Comparison of ENCODE assay signal across 8 cellular contexts in the genomic region with DNA sequence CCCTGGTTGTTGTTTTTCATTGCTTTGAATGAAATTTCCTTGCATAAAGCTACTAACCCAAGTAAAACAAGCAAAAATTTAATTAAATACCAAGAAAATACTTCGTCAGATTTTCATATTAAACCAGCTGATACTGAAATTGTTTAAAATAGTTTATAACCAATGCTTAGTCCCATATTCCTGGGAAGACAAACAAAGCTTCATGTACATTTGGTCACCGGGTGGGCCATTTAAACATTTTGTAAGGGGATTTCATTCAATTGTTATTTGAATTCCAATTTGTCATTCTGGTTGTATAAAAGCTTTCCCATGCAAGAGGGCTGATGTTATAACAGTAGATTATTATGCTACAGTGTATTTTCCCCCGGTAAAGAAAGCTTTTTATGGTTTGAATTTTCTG. TPM values are rescaled to one million over a fixed set of nuclear protein-coding genes. Genes with fewer than 3 reads are reported as not detected.
DNase-seq lines count a peak whose midpoint lies in the region; ATAC-seq and TF ChIP-seq lines count a peak whose summit lies in the region.

No MANE protein-coding gene starts in this region.

- peak overlapping the region; percentile 97 for H3K4me3 Mint-ChIP-seq in activated CD4-positive, alpha-beta T cell treated with anti-CD3 and anti-CD28 coated beads for 36 hours
- peak overlapping the region; percentile 98 for H3K4me3 Mint-ChIP-seq in WTC11
- H3K4me3 Mint-ChIP-seq in glutamatergic neuron (ENCODE audit: unreplicated experiment): peak overlapping the region; percentile 95
- peak overlapping the region; percentile 95 for H3K4me3 Mint-ChIP-seq in stimulated activated effector memory CD8-positive, alpha-beta T cell treated with anti-CD3 and anti-CD28 coated beads, Interleukin-12 subunit alpha, Interleukin-12 subunit beta, amount 100 ng/mL, for 72 hours

- TF ChIP-seq CTCF in WTC11 (IDR thresholded peaks at IDR 0.05) (no peak), glutamatergic neuron (IDR thresholded peaks at IDR 0.05; ENCODE audit: partially characterized antibody, unreplicated experiment) (no peak)

- H3K9me3 Mint-ChIP-seq in activated CD4-positive, alpha-beta T cell treated with anti-CD3 and anti-CD28 coated beads for 36 hours (ENCODE audit: low read depth): no peaks in the 10 kb centered on the region
- H3K9me3 Mint-ChIP-seq in WTC11 (no peaks in the 10 kb centered on the region), glutamatergic neuron (ENCODE audit: unreplicated experiment) (peaks cover 2% of the 10 kb centered on the region)
- no peaks in the 10 kb centered on the region for H3K9me3 Mint-ChIP-seq in stimulated activated effector memory CD8-positive, alpha-beta T cell treated with anti-CD3 and anti-CD28 coated beads, Interleukin-12 subunit alpha, Interleukin-12 subunit beta, amount 100 ng/mL, for 72 hours

- POLR2A ChIA-PET in activated CD4-positive, alpha-beta T cell treated with anti-CD3 and anti-CD28 coated beads for 36 hours (lab: Charles Lee): interaction anchor here (2.5 to 3.3 kb wide), 2 partner anchors 9 to 30 kb away, joined by 12 to 28 read pairs; a partner anchor contains a TSS
- POLR2A ChIA-PET in WTC11 (lab: Charles Lee): interaction anchor here (1.6 to 3.3 kb wide), 2 partner anchors 10 to 30 kb away, joined by 6 to 43 read pairs; a partner anchor contains a TSS

- H3K27ac Mint-ChIP-seq in activated CD4-positive, alpha-beta T cell treated with anti-CD3 and anti-CD28 coated beads for 36 hours: peak overlapping the region; percentile 83
- H3K27ac Mint-ChIP-seq in WTC11 (no peak overlapping the region), glutamatergic neuron (ENCODE audit: unreplicated experiment) (peak overlapping the region; percentile 97)
- peak overlapping the region; percentile 90 for H3K27ac Mint-ChIP-seq in stimulated activated effector memory CD8-positive, alpha-beta T cell treated with anti-CD3 and anti-CD28 coated beads, Interleukin-12 subunit alpha, Interleukin-12 subunit beta, amount 100 ng/mL, for 72 hours

- H3K36me3 Mint-ChIP-seq in activated CD4-positive, alpha-beta T cell treated with anti-CD3 and anti-CD28 coated beads for 36 hours (ENCODE audit: low read depth): peaks cover 6% of the 10 kb centered on the region
- H3K36me3 Mint-ChIP-seq in WTC11 (peaks cover 9% of the 10 kb centered on the region), glutamatergic neuron (ENCODE audit: unreplicated experiment) (peaks cover 7% of the 10 kb centered on the region)
- H3K36me3 Mint-ChIP-seq in stimulated activated effector memory CD8-positive, alpha-beta T cell treated with anti-CD3 and anti-CD28 coated beads, Interleukin-12 subunit alpha, Interleukin-12 subunit beta, amount 100 ng/mL, for 72 hours: peaks cover 10% of the 10 kb centered on the region

- no peaks in the 10 kb centered on the region for H3K27me3 Mint-ChIP-seq in activated CD4-positive, alpha-beta T cell treated with anti-CD3 and anti-CD28 coated beads for 36 hours
- H3K27me3 Mint-ChIP-seq in WTC11 (ENCODE audit: low read depth) (peaks cover 4% of the 10 kb centered on the region; the same call in 1 of the 2 replicates), glutamatergic neuron (ENCODE audit: unreplicated experiment) (peaks cover 3% of the 10 kb centered on the region)

- intact Hi-C loops in activated CD4-positive, alpha-beta T cell treated with anti-CD3 and anti-CD28 coated beads for 36 hours (cut with DNase I, micrococcal nuclease): loop anchor here (1.0 to 2.0 kb wide), 4 partner anchors 10 to 209 kb away; a partner anchor contains a TSS
- intact Hi-C loops in left colon (cut with DNase I, micrococcal nuclease): no loop called here

- CTCF ChIA-PET in activated CD4-positive, alpha-beta T cell treated with anti-CD3 and anti-CD28 coated beads for 36 hours (lab: Charles Lee): interaction anchor here (0.6 to 2.6 kb wide), 5 partner anchors 9 to 526 kb away, joined by 3 to 19 read pairs (median 4); a partner anchor contains a TSS
- CTCF ChIA-PET in WTC11 (lab: Charles Lee): interaction anchor here (1.4 to 1.5 kb wide), 2 partner anchors 10 to 61 kb away, joined by 5 to 6 read pairs; no protein-coding TSS in a partner anchor

- peaks cover 12% of the 10 kb centered on the region for H3K4me1 Mint-ChIP-seq in activated CD4-positive, alpha-beta T cell treated with anti-CD3 and anti-CD28 coated beads for 36 hours
- H3K4me1 Mint-ChIP-seq in WTC11 (peaks cover 12% of the 10 kb centered on the region), glutamatergic neuron (ENCODE audit: low read depth, unreplicated experiment) (peaks cover 2% of the 10 kb centered on the region)
- H3K4me1 Mint-ChIP-seq in stimulated activated effector memory CD8-positive, alpha-beta T cell treated with anti-CD3 and anti-CD28 coated beads, Interleukin-12 subunit alpha, Interleukin-12 subunit beta, amount 100 ng/mL, for 72 hours: peaks cover 15% of the 10 kb centered on the region

- ATAC-seq in activated CD4-positive, alpha-beta T cell treated with anti-CD3 and anti-CD28 coated beads for 36 hours: no peak
- ATAC-seq in WTC11 (no peak), left colon (no peak)
- ATAC-seq in stimulated activated effector memory CD8-positive, alpha-beta T cell treated with anti-CD3 and anti-CD28 coated beads, Interleukin-12 subunit alpha, Interleukin-12 subunit beta, amount 100 ng/mL, for 72 hours: no peak

- no peak for DNase-seq in activated CD4-positive, alpha-beta T cell treated with anti-CD3 and anti-CD28 coated beads for 36 hours
- DNase-seq in activated CD4-positive, alpha-beta T cell treated with anti-CD3 and anti-CD28 coated beads for 48 hours: no peak
- DNase-seq in WTC11 (ENCODE audit: low spot score) (no peak), glutamatergic neuron (no peak), NCI-H128 (lab: John Stamatoyannopoulos, UW; ENCODE audit: unreplicated experiment) (no peak), amygdala (lab: John Stamatoyannopoulos, UW) (no peak), left colon (no peak)
- no peak for DNase-seq in stimulated activated effector memory CD8-positive, alpha-beta T cell treated with anti-CD3 and anti-CD28 coated beads, Interleukin-12 subunit alpha, Interleukin-12 subunit beta, amount 100 ng/mL, for 72 hours (ENCODE audit: low spot score in 2 of 2)

TF ChIP-seq in WTC11, 78 proteins besides CTCF, POLR2A, EP300 and RAD21 (continues in another document):
- TF ChIP-seq, protein P1, sequence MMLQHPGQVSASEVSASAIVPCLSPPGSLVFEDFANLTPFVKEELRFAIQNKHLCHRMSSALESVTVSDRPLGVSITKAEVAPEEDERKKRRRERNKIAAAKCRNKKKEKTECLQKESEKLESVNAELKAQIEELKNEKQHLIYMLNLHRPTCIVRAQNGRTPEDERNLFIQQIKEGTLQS (CRISPR knock-in tag; conservative IDR thresholded peaks at IDR 0.05): no peak
- no peak for TF ChIP-seq NFATC4 (CRISPR knock-in tag; IDR thresholded peaks at IDR 0.05)
- TF ChIP-seq ZNF416 (CRISPR knock-in tag; IDR thresholded peaks at IDR 0.05): no peak
- TF ChIP-seq, protein P2, sequence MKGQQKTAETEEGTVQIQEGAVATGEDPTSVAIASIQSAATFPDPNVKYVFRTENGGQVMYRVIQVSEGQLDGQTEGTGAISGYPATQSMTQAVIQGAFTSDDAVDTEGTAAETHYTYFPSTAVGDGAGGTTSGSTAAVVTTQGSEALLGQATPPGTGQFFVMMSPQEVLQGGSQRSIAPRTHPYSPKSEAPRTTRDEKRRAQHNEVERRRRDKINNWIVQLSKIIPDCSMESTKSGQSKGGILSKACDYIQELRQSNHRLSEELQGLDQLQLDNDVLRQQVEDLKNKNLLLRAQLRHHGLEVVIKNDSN (CRISPR knock-in tag; IDR thresholded peaks at IDR 0.05): no peak
- no peak for TF ChIP-seq SMAD3 (CRISPR knock-in tag; IDR thresholded peaks at IDR 0.05; ENCODE audit: borderline replicate concordance)
- TF ChIP-seq, protein P3, sequence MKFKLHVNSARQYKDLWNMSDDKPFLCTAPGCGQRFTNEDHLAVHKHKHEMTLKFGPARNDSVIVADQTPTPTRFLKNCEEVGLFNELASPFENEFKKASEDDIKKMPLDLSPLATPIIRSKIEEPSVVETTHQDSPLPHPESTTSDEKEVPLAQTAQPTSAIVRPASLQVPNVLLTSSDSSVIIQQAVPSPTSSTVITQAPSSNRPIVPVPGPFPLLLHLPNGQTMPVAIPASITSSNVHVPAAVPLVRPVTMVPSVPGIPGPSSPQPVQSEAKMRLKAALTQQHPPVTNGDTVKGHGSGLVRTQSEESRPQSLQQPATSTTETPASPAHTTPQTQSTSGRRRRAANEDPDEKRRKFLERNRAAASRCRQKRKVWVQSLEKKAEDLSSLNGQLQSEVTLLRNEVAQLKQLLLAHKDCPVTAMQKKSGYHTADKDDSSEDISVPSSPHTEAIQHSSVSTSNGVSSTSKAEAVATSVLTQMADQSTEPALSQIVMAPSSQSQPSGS (CRISPR knock-in tag; IDR thresholded peaks at IDR 0.05; ENCODE audit: borderline replicate concordance, low read depth): no peak
- no peak for TF ChIP-seq TEAD4 (CRISPR knock-in tag; IDR thresholded peaks at IDR 0.05)
- TF ChIP-seq, protein P4, sequence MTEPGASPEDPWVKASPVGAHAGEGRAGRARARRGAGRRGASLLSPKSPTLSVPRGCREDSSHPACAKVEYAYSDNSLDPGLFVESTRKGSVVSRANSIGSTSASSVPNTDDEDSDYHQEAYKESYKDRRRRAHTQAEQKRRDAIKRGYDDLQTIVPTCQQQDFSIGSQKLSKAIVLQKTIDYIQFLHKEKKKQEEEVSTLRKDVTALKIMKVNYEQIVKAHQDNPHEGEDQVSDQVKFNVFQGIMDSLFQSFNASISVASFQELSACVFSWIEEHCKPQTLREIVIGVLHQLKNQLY (CRISPR knock-in tag; IDR thresholded peaks at IDR 0.05): no peak
- TF ChIP-seq FOXK1 (CRISPR knock-in tag; IDR thresholded peaks at IDR 0.05): no peak
- no peak for TF ChIP-seq OVOL2 (CRISPR knock-in tag; IDR thresholded peaks at IDR 0.05; ENCODE audit: borderline replicate concordance)

RNA-seq across cellular contexts. Expression of a gene that starts 0.6 kb away (rescaled TPM):
- total RNA-seq in activated CD4-positive, alpha-beta T cell treated with anti-CD3 and anti-CD28 coated beads for 36 hours: 10 to 100 TPM; 19.9 to 20.6 TPM
- total RNA-seq in WTC11 (2021): 10.4 to 12.2 TPM (median 12.1 TPM) in 3 replicates
- total RNA-seq in glutamatergic neuron (ENCODE audit: unreplicated experiment): 22.9 TPM
- total RNA-seq in left colon: 10 to 100 TPM; 10.4 to 12.6 TPM

RNA-seq across cellular contexts. Expression of a gene that starts 10.1 kb away (rescaled TPM):
- total RNA-seq in activated CD4-positive, alpha-beta T cell treated with anti-CD3 and anti-CD28 coated beads for 36 hours: 100 to 1,000 TPM in 1 of 2 experiments, 10 to 100 TPM in 1; 95.3 to 119 TPM
- total RNA-seq in WTC11 (2021) (57.0 to 67.1 TPM (median 59.6 TPM) in 3 replicates), glutamatergic neuron (ENCODE audit: unreplicated experiment) (52.3 TPM), left colon (10 to 100 TPM; 54.1 to 55.5 TPM)

RNA-seq across cellular contexts. Expression of a gene that starts 30.4 kb away (rescaled TPM):
- total RNA-seq in activated CD4-positive, alpha-beta T cell treated with anti-CD3 and anti-CD28 coated beads for 36 hours: 10 to 100 TPM in 1 of 2 experiments, 1 to 10 TPM in 1; 9.8 to 11.8 TPM
- total RNA-seq in WTC11 (2021): 11.7 to 12.8 TPM (median 12.7 TPM) in 3 replicates
- total RNA-seq in glutamatergic neuron (ENCODE audit: unreplicated experiment): 20.8 TPM
- total RNA-seq in left colon: 1 to 10 TPM; 4.5 to 4.7 TPM

RNA-seq across cellular contexts. Expression of a gene that starts 30.8 kb away (rescaled TPM):
- 1 to 10 TPM; 1.4 to 2.0 TPM for total RNA-seq in activated CD4-positive, alpha-beta T cell treated with anti-CD3 and anti-CD28 coated beads for 36 hours
- total RNA-seq in WTC11 (2021) (6.1 to 8.2 TPM (median 7.7 TPM) in 3 replicates), glutamatergic neuron (ENCODE audit: unreplicated experiment) (6.4 TPM), left colon (1 to 10 TPM; 1.6 to 1.8 TPM)

Comparison
In these comparisons a context has a peak if more than half of its experiments do, and no peak if none do; other contexts are left out.
1. intact Hi-C loops: an anchor here in activated CD4-positive, alpha-beta T cell treated with anti-CD3 and anti-CD28 coated beads for 36 hours (1.0 to 2.0 kb wide); none called in left colon.